ENCODE assay signal across 1 cellular context in the genomic region with DNA sequence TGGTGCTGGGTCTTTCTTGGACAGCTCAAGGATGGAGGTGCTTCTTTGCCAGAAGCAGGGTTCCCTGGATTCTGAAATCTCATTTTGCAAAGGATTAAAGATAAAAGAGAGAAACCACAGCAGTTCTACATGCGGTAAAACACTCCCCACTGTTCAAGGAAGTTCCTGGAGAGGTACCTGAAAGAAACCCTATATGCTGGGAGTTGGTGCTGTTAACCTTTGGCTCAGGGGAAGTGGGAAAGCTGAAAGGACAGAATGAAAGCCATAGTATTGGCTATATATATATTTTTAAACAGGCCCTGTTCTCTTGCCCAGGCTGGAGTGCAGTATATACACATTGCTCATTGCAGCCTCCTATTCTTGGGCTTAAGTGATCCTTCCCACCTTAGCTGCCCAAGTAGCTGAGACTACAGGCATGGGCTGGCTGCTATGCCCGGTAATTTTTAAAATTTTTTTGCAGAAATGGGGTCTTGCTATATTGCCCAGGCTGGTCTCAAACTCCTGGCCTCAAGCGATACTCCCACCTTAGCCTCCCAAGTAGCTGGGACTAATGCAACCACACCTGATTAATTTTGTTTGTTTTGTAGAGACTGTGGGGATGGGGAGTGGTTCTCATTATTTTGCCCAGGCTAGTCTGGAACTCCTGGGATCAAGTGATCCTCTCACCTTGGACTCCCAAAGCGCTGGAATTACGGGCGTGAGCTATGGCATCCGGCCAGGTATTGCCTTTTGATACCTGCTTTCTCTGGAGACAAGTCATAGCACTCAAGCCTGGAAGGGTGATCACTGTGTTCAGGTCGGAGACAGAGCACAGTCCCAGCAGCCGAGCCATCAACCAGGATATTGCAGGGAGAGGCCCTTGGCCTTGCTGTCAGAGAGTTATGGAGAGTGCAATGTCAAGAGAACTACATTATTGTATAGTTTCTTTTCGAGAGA.
TF ChIP-seq lines count a peak whose summit lies in the region.

No MANE protein-coding gene starts in this region.

TF ChIP-seq in HEK293, 187 proteins besides CTCF, POLR2A, EP300 and RAD21 (continued from another document):
- TF ChIP-seq, protein P1, sequence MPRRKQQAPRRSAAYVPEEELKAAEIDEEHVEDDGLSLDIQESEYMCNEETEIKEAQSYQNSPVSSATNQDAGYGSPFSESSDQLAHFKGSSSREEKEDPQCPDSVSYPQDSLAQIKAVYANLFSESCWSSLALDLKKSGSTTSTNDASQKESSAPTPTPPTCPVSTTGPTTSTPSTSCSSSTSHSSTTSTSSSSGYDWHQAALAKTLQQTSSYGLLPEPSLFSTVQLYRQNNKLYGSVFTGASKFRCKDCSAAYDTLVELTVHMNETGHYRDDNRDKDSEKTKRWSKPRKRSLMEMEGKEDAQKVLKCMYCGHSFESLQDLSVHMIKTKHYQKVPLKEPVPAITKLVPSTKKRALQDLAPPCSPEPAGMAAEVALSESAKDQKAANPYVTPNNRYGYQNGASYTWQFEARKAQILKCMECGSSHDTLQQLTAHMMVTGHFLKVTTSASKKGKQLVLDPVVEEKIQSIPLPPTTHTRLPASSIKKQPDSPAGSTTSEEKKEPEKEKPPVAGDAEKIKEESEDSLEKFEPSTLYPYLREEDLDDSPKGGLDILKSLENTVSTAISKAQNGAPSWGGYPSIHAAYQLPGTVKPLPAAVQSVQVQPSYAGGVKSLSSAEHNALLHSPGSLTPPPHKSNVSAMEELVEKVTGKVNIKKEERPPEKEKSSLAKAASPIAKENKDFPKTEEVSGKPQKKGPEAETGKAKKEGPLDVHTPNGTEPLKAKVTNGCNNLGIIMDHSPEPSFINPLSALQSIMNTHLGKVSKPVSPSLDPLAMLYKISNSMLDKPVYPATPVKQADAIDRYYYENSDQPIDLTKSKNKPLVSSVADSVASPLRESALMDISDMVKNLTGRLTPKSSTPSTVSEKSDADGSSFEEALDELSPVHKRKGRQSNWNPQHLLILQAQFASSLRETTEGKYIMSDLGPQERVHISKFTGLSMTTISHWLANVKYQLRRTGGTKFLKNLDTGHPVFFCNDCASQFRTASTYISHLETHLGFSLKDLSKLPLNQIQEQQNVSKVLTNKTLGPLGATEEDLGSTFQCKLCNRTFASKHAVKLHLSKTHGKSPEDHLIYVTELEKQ (tag by site-specific recombination; IDR thresholded peaks at IDR 0.05; ENCODE audit: borderline replicate concordance), result no peak
